In genomic region chr12:48716168-48716492, GRCh38 we compare ENCODE assay signal across 8 cellular contexts. TPM values are rescaled to one million over a fixed set of nuclear protein-coding genes. Genes with fewer than 3 reads are reported as not detected.
DNase-seq lines count a peak whose midpoint lies in the region; ATAC-seq and TF ChIP-seq lines count a peak whose summit lies in the region.

No MANE protein-coding gene starts in this region.

- H3K27me3 ChIP-seq in adrenal gland (no peaks in the 10 kb centered on the region), layer of hippocampus (ENCODE audit: control insufficient read depth, insufficient read depth, low read length) (no peaks in the 10 kb centered on the region), thyroid gland (no peaks in the 10 kb centered on the region)

- no peaks in the 10 kb centered on the region for H3K9me3 ChIP-seq in adrenal gland (replicated peaks in 1 of 3)
- no peaks in the 10 kb centered on the region for H3K9me3 ChIP-seq in thyroid gland

- TF ChIP-seq CTCF in adrenal gland (IDR thresholded peaks at IDR 0.05), result no peak
- TF ChIP-seq CTCF in thyroid gland (IDR thresholded peaks at IDR 0.05), result no peak

- peaks cover 23% of the 10 kb centered on the region for H3K4me1 Mint-ChIP-seq in activated CD4-positive, alpha-beta T cell treated with anti-CD3 and anti-CD28 coated beads, Interleukin-2, amount 10 ng/mL, durations not matched to agents 24 days and 14 days

- peaks cover 3% of the 10 kb centered on the region for H3K27me3 Mint-ChIP-seq in activated CD4-positive, alpha-beta T cell treated with anti-CD3 and anti-CD28 coated beads, Interleukin-2, amount 10 ng/mL, durations not matched to agents 24 days and 14 days

- no peak for ATAC-seq in HG02798 (IDR thresholded peaks at IDR 0.05; ENCODE audit: poor library complexity, unreplicated experiment)

- intact Hi-C loops in activated CD4-positive, alpha-beta T cell treated with anti-CD3 and anti-CD28 coated beads, Interleukin-2, amount 10 ng/mL, durations not matched to agents 24 days and 14 days (cut with micrococcal nuclease), result loop anchor here (1.0 to 2.0 kb wide), 3 partner anchors 34 to 137 kb away; partner anchors contain the start of genes DDX23 and KANSL2
- intact Hi-C loops in adrenal gland (cut with DNase I), result no loop called here
- intact Hi-C loops in thyroid gland (cut with DNase I), result no loop called here

- H3K27ac ChIP-seq in adrenal gland (peak overlapping the region; percentile 73 to 97 (median 95)), layer of hippocampus (ENCODE audit: low read depth, low read length) (peak overlapping the region; percentile 91), thyroid gland (peak overlapping the region; percentile 85 to 97 (median 89))

- H3K4me3 Mint-ChIP-seq in activated CD4-positive, alpha-beta T cell treated with anti-CD3 and anti-CD28 coated beads, Interleukin-2, amount 10 ng/mL, durations not matched to agents 24 days and 14 days, result peak overlapping the region; percentile 97

- TF ChIP-seq POLR2A in adrenal gland (IDR thresholded peaks at IDR 0.05) (no peak), thyroid gland (IDR thresholded peaks at IDR 0.05) (no peak)

- H3K36me3 ChIP-seq in adrenal gland (replicated peaks in 1 of 2) (peaks cover 0 to 28% of the 10 kb centered on the region in 2 donors), thyroid gland (peaks cover 5 to 18% of the 10 kb centered on the region in 2 donors)

- H3K4me3 ChIP-seq in adrenal gland, result peak overlapping the region; percentile 20 to 69 (median 66)
- peak overlapping the region; percentile 22 to 77 (median 67) for H3K4me3 ChIP-seq in thyroid gland (replicated peaks in 1 of 3)

- peaks cover 49% of the 10 kb centered on the region for H3K36me3 Mint-ChIP-seq in activated CD4-positive, alpha-beta T cell treated with anti-CD3 and anti-CD28 coated beads, Interleukin-2, amount 10 ng/mL, durations not matched to agents 24 days and 14 days (ENCODE audit: low read depth)

- no peak for DNase-seq in activated CD4-positive, alpha-beta T cell treated with anti-CD3 and anti-CD28 coated beads, Interleukin-2, amount 10 ng/mL, durations not matched to agents 24 days and 14 days
- no peak for DNase-seq in activated CD4-positive, alpha-beta T cell treated with anti-CD3 and anti-CD28 coated beads, Interleukin-2, amount 50 U/mL, for 4 hours
- DNase-seq in adrenal gland (no peak), thyroid gland (no peak)
- no peak for DNase-seq in central memory CD4-positive, alpha-beta T cell
- no peak for DNase-seq in stimulated activated naive CD4-positive, alpha-beta T cell treated with Interleukin-2 at 50 U/mL for 16 hours (lab: John Stamatoyannopoulos, UW)

- H3K9me3 Mint-ChIP-seq in activated CD4-positive, alpha-beta T cell treated with anti-CD3 and anti-CD28 coated beads, Interleukin-2, amount 10 ng/mL, durations not matched to agents 24 days and 14 days, result peaks cover 19% of the 10 kb centered on the region

- WGBS in adrenal gland, 4 donors, result 0 to 1% (median 0%) methylated on average over 8 to 17 of the region's 17 CpGs
- 1% methylated on average over 13 to 17 of the region's 17 CpGs for WGBS in thyroid gland, 2 donors

- H3K4me1 ChIP-seq in adrenal gland (replicated peaks in 1 of 2) (peaks cover 14 to 32% of the 10 kb centered on the region in 2 donors), thyroid gland (peaks cover 15 to 19% of the 10 kb centered on the region in 2 donors)

- peak overlapping the region; percentile 95 for H3K27ac Mint-ChIP-seq in activated CD4-positive, alpha-beta T cell treated with anti-CD3 and anti-CD28 coated beads, Interleukin-2, amount 10 ng/mL, durations not matched to agents 24 days and 14 days

RNA-seq across cellular contexts. Expression of gene CCNT1, which starts 0.4 kb away (rescaled TPM):
- total RNA-seq in activated CD4-positive, alpha-beta T cell treated with anti-CD3 and anti-CD28 coated beads, Interleukin-2, amount 10 ng/mL, durations not matched to agents 24 days and 14 days, result 68.7 and 70.9 TPM in 2 replicates
- total RNA-seq in adrenal gland, result 10 to 100 TPM; 14.0 to 49.6 (median 30.5) TPM
- polyA plus RNA-seq in adrenal gland, result 10 to 100 TPM in 1 of 3 donors, 1 to 10 TPM in 2; 5.4 to 22.6 (median 5.7) TPM
- 10 to 100 TPM; 24.0 to 43.1 (median 40.6) TPM for total RNA-seq in thyroid gland

RNA-seq across cellular contexts. Expression of gene KANSL2, which starts 34.1 kb away (rescaled TPM):
- total RNA-seq in activated CD4-positive, alpha-beta T cell treated with anti-CD3 and anti-CD28 coated beads, Interleukin-2, amount 10 ng/mL, durations not matched to agents 24 days and 14 days, result 61.3 and 66.5 TPM in 2 replicates
- 10 to 100 TPM; 21.3 to 67.6 (median 29.5) TPM for total RNA-seq in adrenal gland
- polyA plus RNA-seq in adrenal gland, result 10 to 100 TPM; 23.9 to 24.3 (median 24.1) TPM
- total RNA-seq in thyroid gland, result 10 to 100 TPM; 31.8 to 64.7 (median 45.4) TPM
